ENCODE assay signal across 8 cellular contexts in genomic region chr6:163414367-163415175, GRCh38. TPM values are rescaled to one million over a fixed set of nuclear protein-coding genes. Genes with fewer than 3 reads are reported as not detected.
DNase-seq lines count a peak whose midpoint lies in the region; ATAC-seq lines count a peak whose summit lies in the region.

QKI (plus strand) TSS chr6:163414718; CDS start chr6:163415194, 476 bp downstream.

- peak; percentile 40 for ATAC-seq in HG02870 (IDR thresholded peaks at IDR 0.05; ENCODE audit: unreplicated experiment)

- H3K9me3 Mint-ChIP-seq in activated CD4-positive, alpha-beta memory T cell treated with anti-CD3 and anti-CD28 coated beads for 36 hours = no peaks in the 10 kb centered on the region

- CTCF ChIA-PET in activated CD4-positive, alpha-beta memory T cell treated with anti-CD3 and anti-CD28 coated beads for 36 hours (lab: Charles Lee) = interaction anchor here (1.7 to 3.6 kb wide), 2 partner anchors 124 to 140 kb away, joined by 3 to 22 read pairs; no protein-coding TSS in a partner anchor

- DNase-seq in NCI-H2029 (lab: John Stamatoyannopoulos, UW) (peak; percentile 70), NCI-H2029 treated with DMSO at 0.1 percent for 48 hours (lab: John Stamatoyannopoulos, UW) (no peak), NCI-H2227 treated with DMSO at 0.1 percent for 48 hours (lab: John Stamatoyannopoulos, UW) (peak; percentile 56), ecto neural progenitor cell (ENCODE audit: low spot score) (peak; percentile 80), lung microvascular endothelial cell (ENCODE audit: low read depth in 2 of 2) (peak; percentile 78 to 82)
- peak; percentile 83 for DNase-seq in activated CD4-positive, alpha-beta memory T cell treated with anti-CD3 and anti-CD28 coated beads for 36 hours
- peak; percentile 68 to 73 (median 72) for DNase-seq in stimulated activated CD4-positive, alpha-beta T cell treated with anti-CD3 and anti-CD28 coated beads, TNF-alpha, amount 100 ng/mL, for 4 hours (ENCODE audit: low read depth in 3 of 3)

- intact Hi-C loops in activated CD4-positive, alpha-beta memory T cell treated with anti-CD3 and anti-CD28 coated beads for 36 hours (cut with micrococcal nuclease) = loop anchor here (2.0 to 10.0 kb wide), 2 partner anchors 688 to 1510 kb away; partner anchors contain the start of genes PACRG and PRKN

- H3K4me1 Mint-ChIP-seq in activated CD4-positive, alpha-beta memory T cell treated with anti-CD3 and anti-CD28 coated beads for 36 hours (ENCODE audit: low read depth) = peaks cover 34% of the 10 kb centered on the region

- H3K27ac Mint-ChIP-seq in activated CD4-positive, alpha-beta memory T cell treated with anti-CD3 and anti-CD28 coated beads for 36 hours = peak within 1 kb of the TSS; percentile 88

- no peaks in the 10 kb centered on the region for H3K36me3 Mint-ChIP-seq in activated CD4-positive, alpha-beta memory T cell treated with anti-CD3 and anti-CD28 coated beads for 36 hours

- peak within 1 kb of the TSS; percentile 76 for H3K4me3 Mint-ChIP-seq in activated CD4-positive, alpha-beta memory T cell treated with anti-CD3 and anti-CD28 coated beads for 36 hours

- no peaks in the 10 kb centered on the region for H3K27me3 Mint-ChIP-seq in activated CD4-positive, alpha-beta memory T cell treated with anti-CD3 and anti-CD28 coated beads for 36 hours

- POLR2A ChIA-PET in activated CD4-positive, alpha-beta memory T cell treated with anti-CD3 and anti-CD28 coated beads for 36 hours (lab: Charles Lee) = interaction anchor here (1.5 kb wide), 1 partner anchor 46 kb away, joined by 5 read pairs; no protein-coding TSS in a partner anchor

RNA-seq across cellular contexts. Expression of gene QKI, which starts in this region (rescaled TPM):
- 10 to 100 TPM; 43.9 to 44.2 TPM for total RNA-seq in activated CD4-positive, alpha-beta memory T cell treated with anti-CD3 and anti-CD28 coated beads for 36 hours
- total RNA-seq in lung microvascular endothelial cell = 129 and 177 TPM in 2 replicates
